ENCODE assay signal across 3 cellular contexts in genomic region chr7:27382307-27382706, GRCh38.
TF ChIP-seq lines count a peak whose summit lies in the region.

No MANE protein-coding gene starts in this region.

TF ChIP-seq in HepG2, 621 proteins besides CTCF, POLR2A, EP300 and RAD21 (continues in another document):
- TF ChIP-seq MAFF (IDR thresholded peaks at IDR 0.05; ENCODE audit: low read depth, low read length) = 0 out of 2 replicates have a peak, but pooled peaks have one; percentile 17
- TF ChIP-seq, protein P1, sequence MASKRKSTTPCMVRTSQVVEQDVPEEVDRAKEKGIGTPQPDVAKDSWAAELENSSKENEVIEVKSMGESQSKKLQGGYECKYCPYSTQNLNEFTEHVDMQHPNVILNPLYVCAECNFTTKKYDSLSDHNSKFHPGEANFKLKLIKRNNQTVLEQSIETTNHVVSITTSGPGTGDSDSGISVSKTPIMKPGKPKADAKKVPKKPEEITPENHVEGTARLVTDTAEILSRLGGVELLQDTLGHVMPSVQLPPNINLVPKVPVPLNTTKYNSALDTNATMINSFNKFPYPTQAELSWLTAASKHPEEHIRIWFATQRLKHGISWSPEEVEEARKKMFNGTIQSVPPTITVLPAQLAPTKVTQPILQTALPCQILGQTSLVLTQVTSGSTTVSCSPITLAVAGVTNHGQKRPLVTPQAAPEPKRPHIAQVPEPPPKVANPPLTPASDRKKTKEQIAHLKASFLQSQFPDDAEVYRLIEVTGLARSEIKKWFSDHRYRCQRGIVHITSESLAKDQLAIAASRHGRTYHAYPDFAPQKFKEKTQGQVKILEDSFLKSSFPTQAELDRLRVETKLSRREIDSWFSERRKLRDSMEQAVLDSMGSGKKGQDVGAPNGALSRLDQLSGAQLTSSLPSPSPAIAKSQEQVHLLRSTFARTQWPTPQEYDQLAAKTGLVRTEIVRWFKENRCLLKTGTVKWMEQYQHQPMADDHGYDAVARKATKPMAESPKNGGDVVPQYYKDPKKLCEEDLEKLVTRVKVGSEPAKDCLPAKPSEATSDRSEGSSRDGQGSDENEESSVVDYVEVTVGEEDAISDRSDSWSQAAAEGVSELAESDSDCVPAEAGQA (IDR thresholded peaks at IDR 0.05; ENCODE audit: low read depth) = no peak
- TF ChIP-seq, protein P1 (CRISPR knock-in tag; IDR thresholded peaks at IDR 0.05; ENCODE audit: borderline replicate concordance) = no peak
- TF ChIP-seq MAFK (conservative IDR thresholded peaks at IDR 0.05 in 1 of 2, IDR thresholded peaks at IDR 0.05 in 1 of 2; ENCODE audit: low read length in 2 of 2) = peak; percentile 10 to 56; a peak in 2 of 4 replicates
- no peak for TF ChIP-seq TEF (CRISPR knock-in tag; IDR thresholded peaks at IDR 0.05)
- no peak for TF ChIP-seq POLR2AphosphoS5 (IDR thresholded peaks at IDR 0.05; ENCODE audit: low read depth, low read length)

TF ChIP-seq in A549, 52 proteins besides CTCF, POLR2A, EP300 and RAD21:
- TF ChIP-seq MAFK (IDR thresholded peaks at IDR 0.05; ENCODE audit: partially characterized antibody) = peak; percentile 55
- no peak for TF ChIP-seq FOSB (CRISPR knock-in tag; IDR thresholded peaks at IDR 0.05)

TF ChIP-seq in K562, 482 proteins besides CTCF, POLR2A, EP300 and RAD21:
- TF ChIP-seq TEAD2 (tag; IDR thresholded peaks at IDR 0.05) = no peak
- no peak for TF ChIP-seq IRF2 (CRISPR knock-in tag; IDR thresholded peaks at IDR 0.05)
- no peak for TF ChIP-seq AFF4 (CRISPR knock-in tag; IDR thresholded peaks at IDR 0.05)
- TF ChIP-seq C11orf30 (IDR thresholded peaks at IDR 0.05; ENCODE audit: low read depth) = peak; percentile 19; the same call in 1 of the 2 replicates
- TF ChIP-seq, protein P2, sequence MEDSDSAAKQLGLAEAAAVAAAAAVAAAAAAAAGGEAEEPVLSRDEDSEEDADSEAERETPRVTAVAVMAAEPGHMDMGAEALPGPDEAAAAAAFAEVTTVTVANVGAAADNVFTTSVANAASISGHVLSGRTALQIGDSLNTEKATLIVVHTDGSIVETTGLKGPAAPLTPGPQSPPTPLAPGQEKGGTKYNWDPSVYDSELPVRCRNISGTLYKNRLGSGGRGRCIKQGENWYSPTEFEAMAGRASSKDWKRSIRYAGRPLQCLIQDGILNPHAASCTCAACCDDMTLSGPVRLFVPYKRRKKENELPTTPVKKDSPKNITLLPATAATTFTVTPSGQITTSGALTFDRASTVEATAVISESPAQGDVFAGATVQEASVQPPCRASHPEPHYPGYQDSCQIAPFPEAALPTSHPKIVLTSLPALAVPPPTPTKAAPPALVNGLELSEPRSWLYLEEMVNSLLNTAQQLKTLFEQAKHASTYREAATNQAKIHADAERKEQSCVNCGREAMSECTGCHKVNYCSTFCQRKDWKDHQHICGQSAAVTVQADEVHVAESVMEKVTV (CRISPR knock-in tag; IDR thresholded peaks at IDR 0.05) = no peak
- peak; percentile 69 for TF ChIP-seq ZNF316 (IDR thresholded peaks at IDR 0.05)
- TF ChIP-seq, protein P3, sequence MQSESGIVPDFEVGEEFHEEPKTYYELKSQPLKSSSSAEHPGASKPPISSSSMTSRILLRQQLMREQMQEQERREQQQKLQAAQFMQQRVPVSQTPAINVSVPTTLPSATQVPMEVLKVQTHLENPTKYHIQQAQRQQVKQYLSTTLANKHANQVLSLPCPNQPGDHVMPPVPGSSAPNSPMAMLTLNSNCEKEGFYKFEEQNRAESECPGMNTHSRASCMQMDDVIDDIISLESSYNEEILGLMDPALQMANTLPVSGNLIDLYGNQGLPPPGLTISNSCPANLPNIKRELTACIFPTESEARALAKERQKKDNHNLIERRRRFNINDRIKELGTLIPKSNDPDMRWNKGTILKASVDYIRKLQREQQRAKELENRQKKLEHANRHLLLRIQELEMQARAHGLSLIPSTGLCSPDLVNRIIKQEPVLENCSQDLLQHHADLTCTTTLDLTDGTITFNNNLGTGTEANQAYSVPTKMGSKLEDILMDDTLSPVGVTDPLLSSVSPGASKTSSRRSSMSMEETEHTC (IDR thresholded peaks at IDR 0.05) = no peak
